In the genomic region with DNA sequence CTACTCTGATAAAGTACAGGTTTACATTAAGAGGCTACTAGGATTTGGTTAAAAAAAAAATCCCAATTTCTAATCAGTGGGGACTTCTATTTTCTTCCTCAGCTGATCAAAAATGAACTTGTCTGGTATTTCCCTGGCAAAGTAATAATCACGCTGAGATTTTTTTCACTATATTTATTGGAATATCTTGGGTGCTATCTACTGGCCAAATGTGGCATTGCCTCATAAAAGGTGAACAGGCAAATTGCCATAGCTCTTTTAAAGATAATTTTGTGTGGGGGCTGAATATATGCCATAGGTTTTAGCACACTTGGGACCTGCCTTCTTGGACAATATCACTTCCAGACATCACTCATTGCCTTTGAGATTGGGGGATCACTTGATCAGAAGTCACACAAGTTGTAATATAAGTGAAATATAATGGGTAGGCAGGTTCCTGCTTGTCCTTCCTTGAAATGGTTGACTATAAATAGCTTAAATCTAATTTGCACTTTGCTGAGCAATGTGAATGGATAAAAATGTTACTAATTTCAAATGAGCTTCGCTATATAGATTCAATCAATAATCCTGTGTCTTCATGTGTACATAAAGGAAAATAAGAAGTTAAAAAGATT, we compare ENCODE assay signal across 9 cellular contexts. TPM values are rescaled to one million over a fixed set of nuclear protein-coding genes. Genes with fewer than 3 reads are reported as not detected.
DNase-seq lines count a peak whose midpoint lies in the region; ATAC-seq and TF ChIP-seq lines count a peak whose summit lies in the region.
"Had no signal": no experiment of that assay in that cellular context is flagged by ENCODE, and none has a peak within 500 bp of the region (broad histone marks: within the 10 kb centered on the region; RNA-seq: fewer than 3 reads in every experiment).

No MANE protein-coding gene starts in this region.

- H3K79me2 ChIP-seq in OCI-LY7 (ENCODE audit: insufficient read depth, low read depth, low read length) = no peaks in the 10 kb centered on the region
- no peaks in the 10 kb centered on the region for H3K79me2 ChIP-seq in mesendoderm (ENCODE audit: control insufficient read depth, insufficient read depth, low read length)

- H2BK120ac ChIP-seq in mesendoderm (ENCODE audit: low read depth, low read length) = no peak overlapping the region

- H2BK15ac ChIP-seq in mesendoderm (replicated peaks; ENCODE audit: low read depth) = no peak overlapping the region

- no TSS peak for BruUV-seq in OCI-LY7 (replicated peaks; lab: Mats Ljungman, UMichigan)

- H3K36me3 ChIP-seq in OCI-LY7 (ENCODE audit: insufficient read depth, low read length) (no peaks in the 10 kb centered on the region), prostate gland (no peaks in the 10 kb centered on the region), mesendoderm (ENCODE audit: control insufficient read depth, insufficient read depth, low read length) (no peaks in the 10 kb centered on the region)
- H3K36me3 ChIP-seq: BLaER1 treated with 17β-estradiol and CSF1 and Interleukin-3, amounts not matched to agents 10 nM and 100 nM had no signal

- peak; percentile 24 for DNase-seq in NCI-H1092 treated with DMSO at 0.1 percent for 48 hours (lab: John Stamatoyannopoulos, UW)
- no peak for DNase-seq in NCI-H1092 (lab: John Stamatoyannopoulos, UW)
- DNase-seq in OCI-LY7 (ENCODE audit: low spot score) = peak; percentile 33
- DNase-seq in erythroblast (lab: John Stamatoyannopoulos, UW) = peak; percentile 5 to 31
- no peak for DNase-seq in prostate gland (ENCODE audit: low spot score)
- no peak for DNase-seq in mesendoderm

- no peak overlapping the region for H2BK5ac ChIP-seq in mesendoderm (ENCODE audit: low read length)

- no peak overlapping the region for H3K4me3 ChIP-seq in OCI-LY7 (ENCODE audit: low read depth, low read length, poor library complexity, severe bottlenecking)
- no peak overlapping the region for H3K4me3 ChIP-seq in prostate gland
- H3K4me3 ChIP-seq in mesendoderm (ENCODE audit: low read length) = no peak overlapping the region
- H3K4me3 ChIP-seq: BLaER1 treated with 17β-estradiol and CSF1 and Interleukin-3, amounts not matched to agents 10 nM and 100 nM had no signal

- no peak overlapping the region for H2AFZ ChIP-seq in OCI-LY7 (ENCODE audit: low read length)

- POLR2A ChIA-PET in OCI-LY7 (lab: Charles Lee) = interaction anchor here (0.8 kb wide), 1 partner anchor 11 kb away, joined by 3 read pairs; no protein-coding TSS in a partner anchor

- H3K4ac ChIP-seq in mesendoderm (ENCODE audit: low read depth, low read length) = no peak overlapping the region

- no peak overlapping the region for H3K23ac ChIP-seq in mesendoderm (ENCODE audit: low read length)

- WGBS in prostate gland = 17% methylated on average over 2 of the region's 2 CpGs
- WGBS in mesendoderm (ENCODE audit: extremely low coverage, insufficient coverage, low lambda C conversion rate) = no CpG with 5 or more reads among the region's 2 CpGs

- H4K8ac ChIP-seq in mesendoderm (ENCODE audit: low read depth, low read length) = no peak overlapping the region

- H3K56ac ChIP-seq in mesendoderm (ENCODE audit: low read length) = no peak overlapping the region

- no peaks in the 10 kb centered on the region for H3K9me3 ChIP-seq in OCI-LY7 (ENCODE audit: low read length)
- H3K9me3 ChIP-seq in prostate gland = no peaks in the 10 kb centered on the region
- H3K9me3 ChIP-seq: BLaER1 treated with 17β-estradiol and CSF1 and Interleukin-3, amounts not matched to agents 10 nM and 100 nM had no signal

- no peak overlapping the region for H3K18ac ChIP-seq in mesendoderm (ENCODE audit: low read length)

- TF ChIP-seq POLR2A in erythroblast (IDR thresholded peaks at IDR 0.05; ENCODE audit: low read length) (no peak), prostate gland (IDR thresholded peaks at IDR 0.05) (no peak)

- H3K4me1 ChIP-seq in OCI-LY7 (ENCODE audit: insufficient read depth, low read length, poor library complexity, severe bottlenecking) (no peaks in the 10 kb centered on the region), prostate gland (replicated peaks) (no peaks in the 10 kb centered on the region), mesendoderm (ENCODE audit: control insufficient read depth, low read depth, low read length) (no peaks in the 10 kb centered on the region)
- H3K4me1 ChIP-seq: BLaER1 treated with 17β-estradiol and CSF1 and Interleukin-3, amounts not matched to agents 10 nM and 100 nM had no signal

- peak; percentile 61 for ATAC-seq in HG02852 (IDR thresholded peaks at IDR 0.05; ENCODE audit: unreplicated experiment)
- ATAC-seq in HG03025 (IDR thresholded peaks at IDR 0.05; ENCODE audit: low FRiP score, unreplicated experiment) = no peak

- no peaks in the 10 kb centered on the region for H3K9me2 ChIP-seq in OCI-LY7 (ENCODE audit: insufficient read depth, low read length)

- H3K27ac ChIP-seq in OCI-LY7 (ENCODE audit: low read depth, low read length, poor library complexity, severe bottlenecking) = no peak overlapping the region
- no peak overlapping the region for H3K27ac ChIP-seq in prostate gland
- no peak overlapping the region for H3K27ac ChIP-seq in mesendoderm (ENCODE audit: low read depth, low read length)
- H3K27ac ChIP-seq: BLaER1 treated with 17β-estradiol and CSF1 and Interleukin-3, amounts not matched to agents 10 nM and 100 nM had no signal

- H3K4me2 ChIP-seq in OCI-LY7 (ENCODE audit: low read length) (no peak overlapping the region), mesendoderm (ENCODE audit: low read length) (no peak overlapping the region)
- H3K4me2 ChIP-seq: BLaER1 treated with 17β-estradiol and CSF1 and Interleukin-3, amounts not matched to agents 10 nM and 100 nM had no signal

- no peaks in the 10 kb centered on the region for H3K79me1 ChIP-seq in mesendoderm (ENCODE audit: low read length)

- H3K27me3 ChIP-seq in prostate gland (replicated peaks; ENCODE audit: insufficient read depth) = no peaks in the 10 kb centered on the region
- H3K27me3 ChIP-seq in mesendoderm (ENCODE audit: insufficient read depth, low read length, poor library complexity) = peaks cover 2% of the 10 kb centered on the region
- H3K27me3 ChIP-seq: BLaER1 treated with 17β-estradiol and CSF1 and Interleukin-3, amounts not matched to agents 10 nM and 100 nM had no signal

- no peak overlapping the region for H2AK5ac ChIP-seq in mesendoderm (ENCODE audit: low read length)

- H4K20me1 ChIP-seq in OCI-LY7 (ENCODE audit: insufficient read depth, low read length) = no peaks in the 10 kb centered on the region
- H4K20me1 ChIP-seq: BLaER1 treated with 17β-estradiol and CSF1 and Interleukin-3, amounts not matched to agents 10 nM and 100 nM had no signal

- no peak overlapping the region for H4K5ac ChIP-seq in mesendoderm (ENCODE audit: low read length)

- intact Hi-C loops in OCI-LY7 (cut with micrococcal nuclease; ENCODE audit: unreplicated experiment) (loop anchor here (2.0 to 10.0 kb wide), 3 partner anchors 312 to 920 kb away; no protein-coding TSS in a partner anchor), prostate gland (cut with DNase I) (loop anchor here (5.0 to 10.0 kb wide), 2 partner anchors 412 to 880 kb away; no protein-coding TSS in a partner anchor)

- TF ChIP-seq CTCF in OCI-LY7 (conservative IDR thresholded peaks at IDR 0.05; ENCODE audit: low read length) (peak; percentile 86), prostate gland (IDR thresholded peaks at IDR 0.05) (peak; percentile 33 to 77 (median 66))

- H3K9ac ChIP-seq in mesendoderm (ENCODE audit: low read length) = no peak overlapping the region
- H3K9ac ChIP-seq: BLaER1 treated with 17β-estradiol and CSF1 and Interleukin-3, amounts not matched to agents 10 nM and 100 nM had no signal

- CTCF ChIA-PET in OCI-LY7 (lab: Charles Lee; ENCODE audit: unreplicated experiment) = no interaction called here

RNA-seq across cellular contexts. Expression of gene NXPH2, which starts 7.0 kb away (rescaled TPM):
- not detected in 2 replicates for total RNA-seq in OCI-LY7 (2014; rRNA removed; shearing (Covaris generic))
- not detected in 2 replicates for total RNA-seq in OCI-LY7 (2022)
- not detected for total RNA-seq in prostate gland
- polyA plus RNA-seq in mesendoderm (2013, experiment 1 of 2) = 0.80 TPM
- polyA plus RNA-seq in mesendoderm (2013, experiment 2 of 2) = 0.94 TPM

Comparison
In these comparisons a context has a peak if more than half of its experiments do, and no peak if none do; other contexts are left out.
1. DNase-seq: peak in NCI-H1092 treated with DMSO at 0.1 percent for 48 hours (single experiment), OCI-LY7 (single experiment) and erythroblast (2 of 2); none in NCI-H1092 (single experiment), prostate gland (single experiment) and mesendoderm (single experiment).